In genomic region chr2:2671826-2672225, GRCh38 we compare ENCODE assay signal across 8 cellular contexts.
"Had no signal": no experiment of that assay in that cellular context is flagged by ENCODE, and none has a peak within 500 bp of the region (broad histone marks: within the 10 kb centered on the region; RNA-seq: fewer than 3 reads in every experiment).

No MANE protein-coding gene starts in this region.

- H3K36me3 ChIP-seq: HAP-1 had no signal

- H2AFZ ChIP-seq: GM23248 had no signal

- H3K9me3 Mint-ChIP-seq: IgD-negative memory B cell had no signal

- H3K9ac ChIP-seq: GM23248 had no signal

- ATAC-seq: HCT116, HepG2 had no signal

- H3K4me3 Mint-ChIP-seq: HFFc6, IgD-negative memory B cell had no signal

- DNase-seq: GM23248, H7, HFFc6 had no signal

- H3K27ac Mint-ChIP-seq: HFFc6, IgD-negative memory B cell had no signal

- H3K4me1 ChIP-seq: HAP-1 had no signal

- H3K4me3 ChIP-seq: GM23248, HAP-1 had no signal

- H3K27ac ChIP-seq: GM23248, HL-60 had no signal

- H3K9me3 ChIP-seq: HAP-1 had no signal

- H3K27me3 Mint-ChIP-seq: IgD-negative memory B cell had no signal
